8 cellular contexts compared by ENCODE assay signal in the genomic region with DNA sequence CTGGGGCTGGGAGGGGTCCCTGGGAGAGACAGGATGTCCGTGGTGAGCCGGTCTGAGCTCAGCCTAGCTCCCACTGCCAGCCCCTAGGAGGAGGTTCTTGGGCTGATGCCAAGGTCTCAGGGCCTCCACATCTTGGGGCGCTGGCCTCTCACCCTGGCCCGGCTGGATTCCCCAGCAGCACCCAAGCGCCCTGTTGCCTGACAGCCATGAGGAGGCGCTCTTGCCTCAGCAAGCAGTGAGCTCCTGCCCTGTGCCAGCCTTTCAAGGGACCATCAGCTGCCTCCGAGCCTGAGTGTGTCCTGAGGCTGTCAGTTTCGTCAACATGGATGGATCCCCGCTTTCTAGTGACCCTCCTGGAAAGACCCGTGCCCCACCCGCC.
DNase-seq lines count a peak whose midpoint lies in the region; ATAC-seq and TF ChIP-seq lines count a peak whose summit lies in the region.

No MANE protein-coding gene starts in this region.

- H3K36me3 Mint-ChIP-seq in WTC11, result no peaks in the 10 kb centered on the region
- no peaks in the 10 kb centered on the region for H3K36me3 Mint-ChIP-seq in T-helper 2 cell treated with Interferon-gamma antibody and Interleukin-4, amounts not matched to agents 5 μg/mL and 100 μg/mL, for 36 hours (ENCODE audit: low read depth)

- peaks cover 3% of the 10 kb centered on the region; the same call in 1 of the 2 replicates for H3K9me3 Mint-ChIP-seq in WTC11
- H3K9me3 Mint-ChIP-seq in T-helper 2 cell treated with Interferon-gamma antibody and Interleukin-4, amounts not matched to agents 5 μg/mL and 100 μg/mL, for 36 hours, result no peaks in the 10 kb centered on the region

- H3K79me2 ChIP-seq in PC-3 (ENCODE audit: low read length), result no peaks in the 10 kb centered on the region

- no peak overlapping the region for H2AFZ ChIP-seq in PC-3 (ENCODE audit: low read length)

- TF ChIP-seq RAD21 in liver (IDR thresholded peaks at IDR 0.05), result peak; percentile 52 to 71

- H3K9ac ChIP-seq in liver (ENCODE audit: low read depth in 1 of 2, low read length in 2 of 2) (no peak overlapping the region), PC-3 (ENCODE audit: low read length) (no peak overlapping the region)

- no peak overlapping the region for H3K4me2 ChIP-seq in PC-3 (ENCODE audit: low read length)

- no peak overlapping the region for H3K27ac Mint-ChIP-seq in WTC11
- H3K27ac Mint-ChIP-seq in T-helper 2 cell treated with Interferon-gamma antibody and Interleukin-4, amounts not matched to agents 5 μg/mL and 100 μg/mL, for 36 hours, result no peak overlapping the region

- 0 out of 2 replicates have a peak, but pooled peaks cover 4% of the 10 kb centered on the region for H4K20me1 ChIP-seq in PC-3 (ENCODE audit: low read length)

- no peaks in the 10 kb centered on the region for H3K4me1 ChIP-seq in HEK293 (ENCODE audit: control insufficient read depth, insufficient read depth, low read length)
- peaks cover 3 to 17% (median 11%) of the 10 kb centered on the region in 4 donors for H3K4me1 ChIP-seq in liver (ENCODE audit: control insufficient read depth in 4 of 4, insufficient read depth in 4 of 4, low read length in 3 of 4)
- peaks cover 5% of the 10 kb centered on the region for H3K4me1 ChIP-seq in PC-3 (ENCODE audit: insufficient read depth, low read length)

- H3F3A ChIP-seq in PC-3 (ENCODE audit: low read length, unreplicated experiment), result no peaks in the 10 kb centered on the region

- intact Hi-C loops in PC-3 (cut with micrococcal nuclease), result no loop called here

- peak; percentile 49; the same call in 1 of the 2 replicates for TF ChIP-seq CTCF in HEK293 (tag by site-specific recombination; IDR thresholded peaks at IDR 0.05)
- peak; percentile 63; the same call in 1 of the 2 replicates for TF ChIP-seq CTCF in WTC11 (IDR thresholded peaks at IDR 0.05)
- TF ChIP-seq CTCF in liver (IDR thresholded peaks at IDR 0.05; ENCODE audit: low read depth, low read length, missing input control), result peak; percentile 35
- no peak; the same call in 1 of the 2 replicates for TF ChIP-seq CTCF in PC-3 (conservative IDR thresholded peaks at IDR 0.05; ENCODE audit: low read depth, low read length)

- H3K4me1 Mint-ChIP-seq in WTC11, result peaks cover 10% of the 10 kb centered on the region
- no peaks in the 10 kb centered on the region for H3K4me1 Mint-ChIP-seq in T-helper 2 cell treated with Interferon-gamma antibody and Interleukin-4, amounts not matched to agents 5 μg/mL and 100 μg/mL, for 36 hours (ENCODE audit: low read depth)

- H3K4me3 Mint-ChIP-seq in WTC11, result no peak overlapping the region
- H3K4me3 Mint-ChIP-seq in T-helper 2 cell treated with Interferon-gamma antibody and Interleukin-4, amounts not matched to agents 5 μg/mL and 100 μg/mL, for 36 hours, result no peak overlapping the region

- H3K27ac ChIP-seq in HEK293 (ENCODE audit: extremely low read depth, low read depth, low read length) (no peak overlapping the region), liver (ENCODE audit: low read depth in 1 of 2, low read length in 2 of 2) (no peak overlapping the region), PC-3 (ENCODE audit: low read length) (no peak overlapping the region)

- H3K27me3 ChIP-seq in liver (ENCODE audit: control insufficient read depth in 4 of 4, insufficient read depth in 4 of 4, low read length in 3 of 4) (no peaks in the 10 kb centered on the region), PC-3 (ENCODE audit: low read length) (no peaks in the 10 kb centered on the region)

- peak; percentile 85 for ATAC-seq in WTC11
- no peak for ATAC-seq in PC-3
- no peak for ATAC-seq in GM21526 (IDR thresholded peaks at IDR 0.05; ENCODE audit: low FRiP score, unreplicated experiment)
- no peak for ATAC-seq in HG03565 (IDR thresholded peaks at IDR 0.05; ENCODE audit: unreplicated experiment)

- H3K27me3 Mint-ChIP-seq in WTC11 (ENCODE audit: low read depth), result no peaks in the 10 kb centered on the region; the same call in 1 of the 2 replicates
- H3K27me3 Mint-ChIP-seq in T-helper 2 cell treated with Interferon-gamma antibody and Interleukin-4, amounts not matched to agents 5 μg/mL and 100 μg/mL, for 36 hours (ENCODE audit: low read depth), result no peaks in the 10 kb centered on the region

- H3K4me3 ChIP-seq in HEK293 (ENCODE audit: low read depth, low read length), result no peak overlapping the region
- H3K4me3 ChIP-seq in liver (ENCODE audit: low read depth in 1 of 3, low read length in 3 of 3), result no peak overlapping the region
- no peak overlapping the region for H3K4me3 ChIP-seq in PC-3 (ENCODE audit: low read length)

- CTCF ChIA-PET in HEK293 (lab: Yijun Ruan, JAX) (interaction anchor here (0.6 to 2.3 kb wide), 20 partner anchors 12 to 377 kb away, joined by 3 to 8 read pairs (median 3); no protein-coding TSS in a partner anchor), WTC11 (lab: Charles Lee) (interaction anchor here (0.6 to 5.2 kb wide), 53 partner anchors 8 to 663 kb away, joined by 3 to 51 read pairs (median 4); no protein-coding TSS in a partner anchor), PC-3 (lab: Charles Lee) (no interaction called here)

- no peaks in the 10 kb centered on the region for H3K9me2 ChIP-seq in PC-3 (replicated peaks; ENCODE audit: low read length)

- H3K9me3 ChIP-seq in HEK293 (ENCODE audit: control insufficient read depth, insufficient read depth, low read depth, low read length) (no peaks in the 10 kb centered on the region), liver (ENCODE audit: control insufficient read depth in 4 of 4, low read length in 3 of 4) (no peaks in the 10 kb centered on the region), PC-3 (ENCODE audit: low read length) (no peaks in the 10 kb centered on the region)

- DNase-seq in CD1c-positive myeloid dendritic cell (ENCODE audit: extremely low spot score), result peak; percentile 38
- peak; percentile 77 for DNase-seq in WTC11 (ENCODE audit: low spot score)
- no peak for DNase-seq in PC-3
- DNase-seq in T-helper 2 cell treated with Interferon-gamma antibody and Interleukin-4, amounts not matched to agents 5 μg/mL and 100 μg/mL, for 36 hours (ENCODE audit: low spot score), result no peak

- BruUV-seq in PC-3 (replicated peaks; lab: Mats Ljungman, UMichigan), result no TSS peak

- POLR2A ChIA-PET in HEK293 (lab: Yijun Ruan, JAX), result no interaction called here
- POLR2A ChIA-PET in WTC11 (lab: Charles Lee), result no interaction called here
- POLR2A ChIA-PET in PC-3 (lab: Charles Lee; ENCODE audit: unreplicated experiment), result no interaction called here

- WGBS in liver, result 82% methylated on average over 11 of the region's 11 CpGs

- H3K36me3 ChIP-seq in HEK293 (ENCODE audit: control insufficient read depth in 2 of 2, insufficient read depth in 1 of 2, low read length in 2 of 2), result no peaks in the 10 kb centered on the region
- H3K36me3 ChIP-seq in liver (ENCODE audit: control insufficient read depth in 4 of 4, insufficient read depth in 3 of 4, low read depth in 1 of 4, low read length in 3 of 4), result no peaks in the 10 kb centered on the region
- no peaks in the 10 kb centered on the region for H3K36me3 ChIP-seq in PC-3 (ENCODE audit: low read depth, low read length)

TF ChIP-seq in HEK293, 187 proteins besides CTCF, POLR2A, EP300 and RAD21 (continues in another document):
- TF ChIP-seq ZNF48 (tag by site-specific recombination; IDR thresholded peaks at IDR 0.05), result no peak
- TF ChIP-seq ZNF785 (tag by site-specific recombination; IDR thresholded peaks at IDR 0.05), result no peak
- TF ChIP-seq ZNF843 (tag by site-specific recombination; IDR thresholded peaks at IDR 0.05), result no peak
- TF ChIP-seq ZFHX2 (tag by site-specific recombination; conservative IDR thresholded peaks at IDR 0.05), result no peak
- TF ChIP-seq ZNF140 (tag by site-specific recombination; IDR thresholded peaks at IDR 0.05), result no peak
- no peak for TF ChIP-seq ZNF600 (tag by site-specific recombination; IDR thresholded peaks at IDR 0.05)

TF ChIP-seq in WTC11, 78 proteins besides CTCF, POLR2A, EP300 and RAD21:
- no peak for TF ChIP-seq IRF2 (CRISPR knock-in tag; IDR thresholded peaks at IDR 0.05; ENCODE audit: borderline replicate concordance, low read depth)
- peak; percentile 17; the same call in 1 of the 2 replicates for TF ChIP-seq ZNF121 (CRISPR knock-in tag; IDR thresholded peaks at IDR 0.05)

TF ChIP-seq in liver, 16 proteins besides CTCF, POLR2A, EP300 and RAD21 (continues in another document):
- TF ChIP-seq EGR1 (IDR thresholded peaks at IDR 0.05; ENCODE audit: low read depth in 2 of 2), result no peak
- TF ChIP-seq, protein P1, sequence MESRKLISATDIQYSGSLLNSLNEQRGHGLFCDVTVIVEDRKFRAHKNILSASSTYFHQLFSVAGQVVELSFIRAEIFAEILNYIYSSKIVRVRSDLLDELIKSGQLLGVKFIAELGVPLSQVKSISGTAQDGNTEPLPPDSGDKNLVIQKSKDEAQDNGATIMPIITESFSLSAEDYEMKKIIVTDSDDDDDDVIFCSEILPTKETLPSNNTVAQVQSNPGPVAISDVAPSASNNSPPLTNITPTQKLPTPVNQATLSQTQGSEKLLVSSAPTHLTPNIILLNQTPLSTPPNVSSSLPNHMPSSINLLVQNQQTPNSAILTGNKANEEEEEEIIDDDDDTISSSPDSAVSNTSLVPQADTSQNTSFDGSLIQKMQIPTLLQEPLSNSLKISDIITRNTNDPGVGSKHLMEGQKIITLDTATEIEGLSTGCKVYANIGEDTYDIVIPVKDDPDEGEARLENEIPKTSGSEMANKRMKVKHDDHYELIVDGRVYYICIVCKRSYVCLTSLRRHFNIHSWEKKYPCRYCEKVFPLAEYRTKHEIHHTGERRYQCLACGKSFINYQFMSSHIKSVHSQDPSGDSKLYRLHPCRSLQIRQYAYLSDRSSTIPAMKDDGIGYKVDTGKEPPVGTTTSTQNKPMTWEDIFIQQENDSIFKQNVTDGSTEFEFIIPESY (IDR thresholded peaks at IDR 0.05), result no peak
- TF ChIP-seq, protein P2, sequence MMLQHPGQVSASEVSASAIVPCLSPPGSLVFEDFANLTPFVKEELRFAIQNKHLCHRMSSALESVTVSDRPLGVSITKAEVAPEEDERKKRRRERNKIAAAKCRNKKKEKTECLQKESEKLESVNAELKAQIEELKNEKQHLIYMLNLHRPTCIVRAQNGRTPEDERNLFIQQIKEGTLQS (IDR thresholded peaks at IDR 0.05), result no peak
- TF ChIP-seq NR2F2 (IDR thresholded peaks at IDR 0.05), result no peak
- TF ChIP-seq FOXA1 (IDR thresholded peaks at IDR 0.05), result no peak

Comparison
In these comparisons a context has a peak if more than half of its experiments do, and no peak if none do; other contexts are left out.
1. DNase-seq: peak in CD1c-positive myeloid dendritic cell (single experiment) and WTC11 (single experiment); none in PC-3 (single experiment) and T-helper 2 cell treated with Interferon-gamma antibody and Interleukin-4, amounts not matched to agents 5 μg/mL and 100 μg/mL, for 36 hours (single experiment).